7 cellular contexts compared by ENCODE assay signal in the genomic region with DNA sequence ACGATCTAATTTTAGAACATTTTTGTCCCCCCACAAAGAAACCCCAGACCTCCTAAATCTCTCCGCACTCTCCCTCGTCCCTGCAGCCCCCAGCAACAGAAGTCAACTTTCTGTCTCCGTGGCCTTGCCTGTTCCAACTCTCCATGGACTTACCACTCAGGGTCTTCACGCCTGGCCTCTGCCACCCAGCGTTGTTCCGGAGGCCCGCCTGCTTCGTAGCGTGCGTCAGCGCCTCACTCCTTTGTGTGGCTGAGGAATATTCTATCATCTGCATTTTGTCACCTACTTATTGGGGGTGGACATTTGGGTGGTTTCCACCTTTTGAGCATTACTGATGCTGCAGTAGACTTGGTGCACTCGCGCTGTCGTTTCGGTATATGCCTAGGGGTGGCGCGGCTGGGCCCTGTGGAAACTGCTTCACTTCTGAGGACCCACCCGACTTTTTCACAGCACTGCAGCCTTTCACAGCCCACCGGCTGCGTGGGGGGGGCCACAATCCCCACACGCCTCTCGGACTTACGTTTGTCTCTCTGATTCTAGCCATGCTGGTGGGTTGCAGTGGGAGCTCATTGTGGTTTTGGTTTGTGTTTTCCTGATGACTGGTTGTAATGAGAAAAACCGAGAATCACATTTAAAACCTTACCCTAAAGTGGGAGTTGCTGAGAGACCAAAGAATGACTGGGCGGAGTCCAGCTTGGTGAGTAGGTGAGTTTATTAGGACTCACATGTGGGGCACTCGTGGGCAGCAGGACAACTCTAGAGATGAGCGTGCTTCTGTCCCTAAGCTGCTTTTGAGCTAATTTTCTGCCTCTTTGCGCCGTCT. TPM values are rescaled to one million over a fixed set of nuclear protein-coding genes. Genes with fewer than 3 reads are reported as not detected.
DNase-seq lines count a peak whose midpoint lies in the region; ATAC-seq lines count a peak whose summit lies in the region.

No MANE protein-coding gene starts in this region.

- peaks cover 6% of the 10 kb centered on the region for H3K36me3 Mint-ChIP-seq in activated T-helper 2 cell treated with anti-CD3 and anti-CD28 coated beads, Interferon-gamma antibody, Interleukin-2, Interleukin-4, amounts not matched to agents 10 μg/mL and 5 μg/mL and 100 μg/mL, durations not matched to agents 14 hours and 24 hours and 36 hours (ENCODE audit: low read depth)

- DNase-seq in activated T-helper 2 cell treated with anti-CD3 and anti-CD28 coated beads, Interferon-gamma antibody, Interleukin-2, Interleukin-4, amounts not matched to agents 10 μg/mL and 5 μg/mL and 100 μg/mL, durations not matched to agents 14 hours and 24 hours and 36 hours (ENCODE audit: low spot score) = no peak
- peak; percentile 37 for DNase-seq in stimulated activated CD8-positive, alpha-beta memory T cell treated with anti-CD3 and anti-CD28 coated beads, Interleukin-12 subunit alpha, Interleukin-12 subunit beta, amount 100 ng/mL, for 24 hours (ENCODE audit: extremely low read depth)
- DNase-seq in AG08395 (ENCODE audit: low spot score) = no peak
- DNase-seq in NCI-H2227 (lab: John Stamatoyannopoulos, UW; ENCODE audit: unreplicated experiment) = no peak
- DNase-seq in NCI-H1092 treated with DMSO at 0.1 percent for 48 hours (lab: John Stamatoyannopoulos, UW) = no peak

- H3K4me1 Mint-ChIP-seq in activated T-helper 2 cell treated with anti-CD3 and anti-CD28 coated beads, Interferon-gamma antibody, Interleukin-2, Interleukin-4, amounts not matched to agents 10 μg/mL and 5 μg/mL and 100 μg/mL, durations not matched to agents 14 hours and 24 hours and 36 hours (ENCODE audit: low read depth) = peaks cover 40% of the 10 kb centered on the region

- intact Hi-C loops in activated T-helper 2 cell treated with anti-CD3 and anti-CD28 coated beads, Interferon-gamma antibody, Interleukin-2, Interleukin-4, amounts not matched to agents 10 μg/mL and 5 μg/mL and 100 μg/mL, durations not matched to agents 14 hours and 24 hours and 36 hours (cut with micrococcal nuclease) = loop anchor here (1.0 to 5.0 kb wide), 5 partner anchors 12 to 281 kb away; partner anchors contain the start of genes ADNP2 and SLC66A2

- H3K4me3 Mint-ChIP-seq in activated T-helper 2 cell treated with anti-CD3 and anti-CD28 coated beads, Interferon-gamma antibody, Interleukin-2, Interleukin-4, amounts not matched to agents 10 μg/mL and 5 μg/mL and 100 μg/mL, durations not matched to agents 14 hours and 24 hours and 36 hours (ENCODE audit: low read depth) = peak overlapping the region; percentile 60

- H3K9me3 Mint-ChIP-seq in activated T-helper 2 cell treated with anti-CD3 and anti-CD28 coated beads, Interferon-gamma antibody, Interleukin-2, Interleukin-4, amounts not matched to agents 10 μg/mL and 5 μg/mL and 100 μg/mL, durations not matched to agents 14 hours and 24 hours and 36 hours = no peaks in the 10 kb centered on the region

- ATAC-seq in GM19043 (IDR thresholded peaks at IDR 0.05; ENCODE audit: low read depth, unreplicated experiment) (peak; percentile 38), HG03175 (IDR thresholded peaks at IDR 0.05; ENCODE audit: unreplicated experiment) (peak; percentile 70)

- H3K27me3 Mint-ChIP-seq in activated T-helper 2 cell treated with anti-CD3 and anti-CD28 coated beads, Interferon-gamma antibody, Interleukin-2, Interleukin-4, amounts not matched to agents 10 μg/mL and 5 μg/mL and 100 μg/mL, durations not matched to agents 14 hours and 24 hours and 36 hours (ENCODE audit: low read depth) = no peaks in the 10 kb centered on the region

- H3K27ac Mint-ChIP-seq in activated T-helper 2 cell treated with anti-CD3 and anti-CD28 coated beads, Interferon-gamma antibody, Interleukin-2, Interleukin-4, amounts not matched to agents 10 μg/mL and 5 μg/mL and 100 μg/mL, durations not matched to agents 14 hours and 24 hours and 36 hours = peak overlapping the region; percentile 73

RNA-seq across cellular contexts. Expression of gene HSBP1L1, which starts 1.4 kb away (rescaled TPM):
- total RNA-seq in activated T-helper 2 cell treated with anti-CD3 and anti-CD28 coated beads, Interferon-gamma antibody, Interleukin-2, Interleukin-4, amounts not matched to agents 10 μg/mL and 5 μg/mL and 100 μg/mL, durations not matched to agents 14 hours and 24 hours and 36 hours = 12.0 and 15.5 TPM in 2 replicates

RNA-seq across cellular contexts. Expression of gene SLC66A2, which starts 11.6 kb away (rescaled TPM):
- total RNA-seq in activated T-helper 2 cell treated with anti-CD3 and anti-CD28 coated beads, Interferon-gamma antibody, Interleukin-2, Interleukin-4, amounts not matched to agents 10 μg/mL and 5 μg/mL and 100 μg/mL, durations not matched to agents 14 hours and 24 hours and 36 hours = 48.1 and 49.5 TPM in 2 replicates

RNA-seq across cellular contexts. Expression of gene TXNL4A, which starts 25.3 kb away (rescaled TPM):
- 181 and 194 TPM in 2 replicates for total RNA-seq in activated T-helper 2 cell treated with anti-CD3 and anti-CD28 coated beads, Interferon-gamma antibody, Interleukin-2, Interleukin-4, amounts not matched to agents 10 μg/mL and 5 μg/mL and 100 μg/mL, durations not matched to agents 14 hours and 24 hours and 36 hours
